ENCODE assay signal across 8 cellular contexts in genomic region chr19:58556633-58557252, GRCh38. TPM values are rescaled to one million over a fixed set of nuclear protein-coding genes. Genes with fewer than 3 reads are reported as not detected.
DNase-seq lines count a peak whose midpoint lies in the region; ATAC-seq lines count a peak whose summit lies in the region.

No MANE protein-coding gene starts in this region.

- H3K36me3 ChIP-seq in iPS-20b (ENCODE audit: insufficient read depth, low read depth, low read length) (peaks cover 25% of the 10 kb centered on the region), stomach smooth muscle (ENCODE audit: control insufficient read depth in 2 of 2, insufficient read depth in 2 of 2, low read length in 2 of 2) (peaks cover 20% of the 10 kb centered on the region in 2 donors)

- H3K9me3 ChIP-seq in iPS-20b (ENCODE audit: insufficient read depth, low read depth, low read length) (no peaks in the 10 kb centered on the region), stomach smooth muscle (ENCODE audit: control insufficient read depth in 2 of 2, low read length in 2 of 2) (no peaks in the 10 kb centered on the region)

- H3K9ac ChIP-seq in iPS-20b (ENCODE audit: low read depth, low read length) (peak overlapping the region; percentile 98), stomach smooth muscle (ENCODE audit: low read length in 2 of 2) (peak overlapping the region; percentile 95 to 98)

- H3K4me1 Mint-ChIP-seq in T-helper 1 cell treated with Interleukin-12 subunit alpha and Interleukin-12 subunit beta and Interleukin-4 antibody, amounts not matched to agents 30 μg/mL and 1 μg/mL, for 36 hours (ENCODE audit: low read depth) = peaks cover 59% of the 10 kb centered on the region
- H3K4me1 Mint-ChIP-seq in activated T-helper 1 cell treated with anti-CD3 and anti-CD28 coated beads, Interleukin-12 subunit alpha, Interleukin-12 subunit beta, Interleukin-2, Interleukin-4 antibody, amounts not matched to agents 30 ng/mL and 10 ng/mL and 1 ng/mL, durations not matched to agents 14 hours and 24 hours and 36 hours (ENCODE audit: low read depth) = peaks cover 65% of the 10 kb centered on the region

- DNase-seq in T-helper 1 cell = no peak
- no peak for DNase-seq in activated T-helper 1 cell treated with anti-CD3 and anti-CD28 coated beads, Interleukin-12 subunit alpha, Interleukin-12 subunit beta, Interleukin-2, Interleukin-4 antibody, amounts not matched to agents 30 ng/mL and 10 ng/mL and 1 ng/mL, durations not matched to agents 14 hours and 24 hours and 36 hours (ENCODE audit: low spot score)
- no peak for DNase-seq in activated gamma-delta T cell treated with Interleukin-2 at 50 U/mL for 16 hours
- DNase-seq in NCI-H2171 treated with DMSO at 0.1 percent for 48 hours (lab: John Stamatoyannopoulos, UW) = no peak

- peak overlapping the region; percentile 98 for H3K4me3 Mint-ChIP-seq in T-helper 1 cell treated with Interleukin-12 subunit alpha and Interleukin-12 subunit beta and Interleukin-4 antibody, amounts not matched to agents 30 μg/mL and 1 μg/mL, for 36 hours
- peak overlapping the region; percentile 96 for H3K4me3 Mint-ChIP-seq in activated T-helper 1 cell treated with anti-CD3 and anti-CD28 coated beads, Interleukin-12 subunit alpha, Interleukin-12 subunit beta, Interleukin-2, Interleukin-4 antibody, amounts not matched to agents 30 ng/mL and 10 ng/mL and 1 ng/mL, durations not matched to agents 14 hours and 24 hours and 36 hours

- intact Hi-C loops in activated T-helper 1 cell treated with anti-CD3 and anti-CD28 coated beads, Interleukin-12 subunit alpha, Interleukin-12 subunit beta, Interleukin-2, Interleukin-4 antibody, amounts not matched to agents 30 ng/mL and 10 ng/mL and 1 ng/mL, durations not matched to agents 14 hours and 24 hours and 36 hours (cut with micrococcal nuclease) = no loop called here

- peaks cover 16% of the 10 kb centered on the region for H3K27me3 ChIP-seq in iPS-20b (ENCODE audit: insufficient read depth, low read length)
- no peaks in the 10 kb centered on the region for H3K27me3 ChIP-seq in stomach smooth muscle (ENCODE audit: control insufficient read depth in 1 of 2, insufficient read depth in 2 of 2, low read length in 2 of 2)

- no peak for ATAC-seq in HG03139 (IDR thresholded peaks at IDR 0.05; ENCODE audit: unreplicated experiment)

- no peaks in the 10 kb centered on the region for H3K9me3 Mint-ChIP-seq in T-helper 1 cell treated with Interleukin-12 subunit alpha and Interleukin-12 subunit beta and Interleukin-4 antibody, amounts not matched to agents 30 μg/mL and 1 μg/mL, for 36 hours
- H3K9me3 Mint-ChIP-seq in activated T-helper 1 cell treated with anti-CD3 and anti-CD28 coated beads, Interleukin-12 subunit alpha, Interleukin-12 subunit beta, Interleukin-2, Interleukin-4 antibody, amounts not matched to agents 30 ng/mL and 10 ng/mL and 1 ng/mL, durations not matched to agents 14 hours and 24 hours and 36 hours = no peaks in the 10 kb centered on the region

- H3K4me3 ChIP-seq in iPS-20b (ENCODE audit: low read length) (peak overlapping the region; percentile 99), stomach smooth muscle (ENCODE audit: low read length in 2 of 2) (peak overlapping the region; percentile 92 to 96)

- H3K27me3 Mint-ChIP-seq in T-helper 1 cell treated with Interleukin-12 subunit alpha and Interleukin-12 subunit beta and Interleukin-4 antibody, amounts not matched to agents 30 μg/mL and 1 μg/mL, for 36 hours (ENCODE audit: low read depth) = no peaks in the 10 kb centered on the region
- H3K27me3 Mint-ChIP-seq in activated T-helper 1 cell treated with anti-CD3 and anti-CD28 coated beads, Interleukin-12 subunit alpha, Interleukin-12 subunit beta, Interleukin-2, Interleukin-4 antibody, amounts not matched to agents 30 ng/mL and 10 ng/mL and 1 ng/mL, durations not matched to agents 14 hours and 24 hours and 36 hours (ENCODE audit: insufficient read depth) = peaks cover 1% of the 10 kb centered on the region

- H3K27ac ChIP-seq in iPS-20b (ENCODE audit: low read length) (no peak overlapping the region), stomach smooth muscle (ENCODE audit: low read length) (peak overlapping the region; percentile 95)

- peaks cover 16% of the 10 kb centered on the region for H3K4me1 ChIP-seq in iPS-20b (ENCODE audit: insufficient read depth, low read length)
- H3K4me1 ChIP-seq in stomach smooth muscle (ENCODE audit: control insufficient read depth, insufficient read depth, low read length) = peaks cover 64% of the 10 kb centered on the region

- H3K36me3 Mint-ChIP-seq in T-helper 1 cell treated with Interleukin-12 subunit alpha and Interleukin-12 subunit beta and Interleukin-4 antibody, amounts not matched to agents 30 μg/mL and 1 μg/mL, for 36 hours (ENCODE audit: low read depth) = peaks cover 47% of the 10 kb centered on the region
- peaks cover 49% of the 10 kb centered on the region for H3K36me3 Mint-ChIP-seq in activated T-helper 1 cell treated with anti-CD3 and anti-CD28 coated beads, Interleukin-12 subunit alpha, Interleukin-12 subunit beta, Interleukin-2, Interleukin-4 antibody, amounts not matched to agents 30 ng/mL and 10 ng/mL and 1 ng/mL, durations not matched to agents 14 hours and 24 hours and 36 hours (ENCODE audit: low read depth)

- H3K27ac Mint-ChIP-seq in T-helper 1 cell treated with Interleukin-12 subunit alpha and Interleukin-12 subunit beta and Interleukin-4 antibody, amounts not matched to agents 30 μg/mL and 1 μg/mL, for 36 hours = peak overlapping the region; percentile 84
- peak overlapping the region; percentile 98 for H3K27ac Mint-ChIP-seq in activated T-helper 1 cell treated with anti-CD3 and anti-CD28 coated beads, Interleukin-12 subunit alpha, Interleukin-12 subunit beta, Interleukin-2, Interleukin-4 antibody, amounts not matched to agents 30 ng/mL and 10 ng/mL and 1 ng/mL, durations not matched to agents 14 hours and 24 hours and 36 hours

RNA-seq across cellular contexts. Expression of gene UBE2M, which starts 1.7 kb away (rescaled TPM):
- total RNA-seq in activated T-helper 1 cell treated with anti-CD3 and anti-CD28 coated beads, Interleukin-12 subunit alpha, Interleukin-12 subunit beta, Interleukin-2, Interleukin-4 antibody, amounts not matched to agents 30 ng/mL and 10 ng/mL and 1 ng/mL, durations not matched to agents 14 hours and 24 hours and 36 hours = 147 and 164 TPM in 2 replicates

RNA-seq across cellular contexts. Expression of gene CHMP2A, which starts 1.8 kb away (rescaled TPM):
- total RNA-seq in activated T-helper 1 cell treated with anti-CD3 and anti-CD28 coated beads, Interleukin-12 subunit alpha, Interleukin-12 subunit beta, Interleukin-2, Interleukin-4 antibody, amounts not matched to agents 30 ng/mL and 10 ng/mL and 1 ng/mL, durations not matched to agents 14 hours and 24 hours and 36 hours = 109 and 114 TPM in 2 replicates

RNA-seq across cellular contexts. Expression of gene TRIM28, which starts 12.9 kb away (rescaled TPM):
- total RNA-seq in activated T-helper 1 cell treated with anti-CD3 and anti-CD28 coated beads, Interleukin-12 subunit alpha, Interleukin-12 subunit beta, Interleukin-2, Interleukin-4 antibody, amounts not matched to agents 30 ng/mL and 10 ng/mL and 1 ng/mL, durations not matched to agents 14 hours and 24 hours and 36 hours = 664 and 687 TPM in 2 replicates

RNA-seq across cellular contexts. Expression of gene MZF1, which starts 16.4 kb away (rescaled TPM):
- total RNA-seq in activated T-helper 1 cell treated with anti-CD3 and anti-CD28 coated beads, Interleukin-12 subunit alpha, Interleukin-12 subunit beta, Interleukin-2, Interleukin-4 antibody, amounts not matched to agents 30 ng/mL and 10 ng/mL and 1 ng/mL, durations not matched to agents 14 hours and 24 hours and 36 hours = 19.6 and 21.6 TPM in 2 replicates

RNA-seq across cellular contexts. Expression of gene ZBTB45, which starts 37.1 kb away (rescaled TPM):
- total RNA-seq in activated T-helper 1 cell treated with anti-CD3 and anti-CD28 coated beads, Interleukin-12 subunit alpha, Interleukin-12 subunit beta, Interleukin-2, Interleukin-4 antibody, amounts not matched to agents 30 ng/mL and 10 ng/mL and 1 ng/mL, durations not matched to agents 14 hours and 24 hours and 36 hours = 15.9 and 17.4 TPM in 2 replicates
